In the genomic region with DNA sequence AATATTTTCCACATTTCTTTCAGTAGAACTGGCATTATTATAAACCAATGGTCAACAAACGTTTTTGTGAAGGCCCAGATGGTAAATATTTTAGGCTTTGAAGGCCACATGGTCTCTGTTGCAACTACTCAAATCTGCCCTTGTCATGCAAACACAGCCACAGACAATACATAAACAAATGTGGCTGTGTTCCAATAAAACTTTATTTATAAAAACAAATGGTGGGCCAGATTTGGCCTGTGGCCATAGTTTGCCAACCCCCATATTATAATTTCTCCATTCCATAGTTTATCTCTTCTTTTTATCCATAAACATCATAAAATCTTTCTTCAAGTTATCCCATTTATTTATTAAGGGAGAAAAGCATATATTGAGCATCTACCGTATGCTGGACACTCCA, we compare ENCODE assay signal across 8 cellular contexts.
"Had no signal": no experiment of that assay in that cellular context is flagged by ENCODE, and none has a peak within 500 bp of the region (broad histone marks: within the 10 kb centered on the region; RNA-seq: fewer than 3 reads in every experiment).

No MANE protein-coding gene starts in this region.

- H3K4me2 ChIP-seq: GM23338 had no signal

- ATAC-seq: GM23338 had no signal

- DNase-seq: H9, HCEC 1CT, KG1 had no signal

- FAIRE-seq: H1, H54, HTR-8/SVneo had no signal

- H2AFZ ChIP-seq: GM23338 had no signal

- H3K4me3 ChIP-seq: GM23338 had no signal

- H3K4me3 Mint-ChIP-seq: GM23338, H9 had no signal

- H3K27ac Mint-ChIP-seq: GM23338, H9, IgD-negative memory B cell had no signal

- H3K27me3 Mint-ChIP-seq: IgD-negative memory B cell had no signal

- H3K9me3 Mint-ChIP-seq: GM23338 had no signal
